ENCODE assay signal across 1 cellular context in the genomic region with DNA sequence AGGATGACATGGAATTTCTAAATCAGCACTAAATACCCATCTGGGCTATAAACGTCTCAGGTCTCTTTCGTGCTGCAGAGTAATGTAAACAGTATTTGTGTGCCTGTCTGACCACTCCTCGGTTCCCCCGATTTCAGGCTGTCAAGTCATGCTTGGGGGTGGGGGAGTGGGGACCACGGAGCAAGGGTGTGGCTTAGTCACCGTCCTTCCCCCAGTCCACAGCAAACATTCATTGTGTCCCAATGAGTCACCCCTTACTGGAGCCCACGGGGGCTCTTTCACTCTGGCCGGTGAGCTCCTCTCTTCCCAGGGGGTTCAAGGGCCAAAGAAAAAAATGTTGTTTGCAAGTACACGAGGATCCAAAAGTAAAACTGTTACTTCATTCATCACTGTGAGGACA.
TF ChIP-seq lines count a peak whose summit lies in the region.

No MANE protein-coding gene starts in this region.

TF ChIP-seq in HepG2, 621 proteins besides CTCF, POLR2A, EP300 and RAD21 (continued from another document and continues in another):
- TF ChIP-seq MBD4 (IDR thresholded peaks at IDR 0.05; ENCODE audit: borderline replicate concordance, low read length) (no peak), SNAPC5 (CRISPR knock-in tag; IDR thresholded peaks at IDR 0.05; ENCODE audit: borderline replicate concordance) (no peak), ETV6 (CRISPR knock-in tag; conservative IDR thresholded peaks at IDR 0.05) (no peak), ZNF709 (CRISPR knock-in tag; IDR thresholded peaks at IDR 0.05) (no peak), ZNF329 (CRISPR knock-in tag; IDR thresholded peaks at IDR 0.05; ENCODE audit: low read depth) (no peak), ZNF260 (CRISPR knock-in tag; IDR thresholded peaks at IDR 0.05; ENCODE audit: borderline replicate concordance, low read depth) (no peak), ZNF274 (CRISPR knock-in tag; IDR thresholded peaks at IDR 0.05) (no peak), MIER3 (CRISPR knock-in tag; IDR thresholded peaks at IDR 0.05; ENCODE audit: borderline replicate concordance) (peak; percentile 29; the same call in 1 of the 2 replicates), KDM3A (CRISPR knock-in tag; IDR thresholded peaks at IDR 0.05; ENCODE audit: low read depth) (no peak), HDAC6 (IDR thresholded peaks at IDR 0.05; ENCODE audit: low read depth, low read length) (no peak), DRAP1 (CRISPR knock-in tag; IDR thresholded peaks at IDR 0.05) (no peak), GPN1 (CRISPR knock-in tag; IDR thresholded peaks at IDR 0.05; ENCODE audit: borderline replicate concordance) (no peak), ZNF343 (CRISPR knock-in tag; IDR thresholded peaks at IDR 0.05) (no peak), CENPX (CRISPR knock-in tag; IDR thresholded peaks at IDR 0.05) (no peak), ZNF124 (CRISPR knock-in tag; IDR thresholded peaks at IDR 0.05) (no peak), NRL (CRISPR knock-in tag; IDR thresholded peaks at IDR 0.05; ENCODE audit: borderline replicate concordance) (no peak), ZNF230 (CRISPR knock-in tag; IDR thresholded peaks at IDR 0.05) (no peak), PHF21A (CRISPR knock-in tag; IDR thresholded peaks at IDR 0.05) (peak; percentile 41; the same call in 1 of the 2 replicates), ZNF501 (CRISPR knock-in tag; IDR thresholded peaks at IDR 0.05) (no peak), KMT2B (CRISPR knock-in tag; IDR thresholded peaks at IDR 0.05) (no peak), ZNF282 (IDR thresholded peaks at IDR 0.05; ENCODE audit: partially characterized antibody) (no peak), ZNF264 (CRISPR knock-in tag; IDR thresholded peaks at IDR 0.05) (no peak), CC2D1A (CRISPR knock-in tag; IDR thresholded peaks at IDR 0.05) (no peak), ARNTL (CRISPR knock-in tag; IDR thresholded peaks at IDR 0.05) (no peak), PPARG (CRISPR knock-in tag; conservative IDR thresholded peaks at IDR 0.05) (no peak), CBX1 (IDR thresholded peaks at IDR 0.05; ENCODE audit: low read depth) (no peak), ZNF549 (CRISPR knock-in tag; IDR thresholded peaks at IDR 0.05) (no peak), TMF1 (CRISPR knock-in tag; IDR thresholded peaks at IDR 0.05; ENCODE audit: low read depth) (no peak), ATRX (CRISPR knock-in tag; IDR thresholded peaks at IDR 0.05; ENCODE audit: borderline replicate concordance) (no peak), ZNF788 (CRISPR knock-in tag; IDR thresholded peaks at IDR 0.05; ENCODE audit: borderline replicate concordance) (no peak; the same call in 1 of the 2 replicates), ZNF12 (CRISPR knock-in tag; IDR thresholded peaks at IDR 0.05) (no peak), SCMH1 (CRISPR knock-in tag; IDR thresholded peaks at IDR 0.05; ENCODE audit: borderline replicate concordance) (no peak), ZNF773 (CRISPR knock-in tag; IDR thresholded peaks at IDR 0.05; ENCODE audit: borderline replicate concordance) (no peak), AGO1 (IDR thresholded peaks at IDR 0.05; ENCODE audit: low read depth, low read length, poor library complexity, severe bottlenecking) (no peak), POLR2AphosphoS5 (IDR thresholded peaks at IDR 0.05; ENCODE audit: low read depth, low read length) (no peak), MTA1 (CRISPR knock-in tag; IDR thresholded peaks at IDR 0.05; ENCODE audit: borderline replicate concordance) (no peak), NR3C1 (CRISPR knock-in tag; IDR thresholded peaks at IDR 0.05) (no peak), ZFP90 (CRISPR knock-in tag; IDR thresholded peaks at IDR 0.05; ENCODE audit: borderline replicate concordance) (no peak), ZBTB7A (CRISPR knock-in tag; IDR thresholded peaks at IDR 0.05) (no peak), GATA4 (IDR thresholded peaks at IDR 0.05; ENCODE audit: borderline replicate concordance, low read depth) (no peak), REXO4 (CRISPR knock-in tag; IDR thresholded peaks at IDR 0.05; ENCODE audit: borderline replicate concordance) (no peak), STAT5B (CRISPR knock-in tag; IDR thresholded peaks at IDR 0.05) (no peak), SAFB2 (CRISPR knock-in tag; IDR thresholded peaks at IDR 0.05; ENCODE audit: borderline replicate concordance, low read depth) (no peak), CEBPG (CRISPR knock-in tag; IDR thresholded peaks at IDR 0.05) (0 out of 2 replicates have a peak, but pooled peaks have one; percentile 23), ZNF382 (CRISPR knock-in tag; IDR thresholded peaks at IDR 0.05; ENCODE audit: borderline replicate concordance) (no peak)
- TF ChIP-seq, protein P1, sequence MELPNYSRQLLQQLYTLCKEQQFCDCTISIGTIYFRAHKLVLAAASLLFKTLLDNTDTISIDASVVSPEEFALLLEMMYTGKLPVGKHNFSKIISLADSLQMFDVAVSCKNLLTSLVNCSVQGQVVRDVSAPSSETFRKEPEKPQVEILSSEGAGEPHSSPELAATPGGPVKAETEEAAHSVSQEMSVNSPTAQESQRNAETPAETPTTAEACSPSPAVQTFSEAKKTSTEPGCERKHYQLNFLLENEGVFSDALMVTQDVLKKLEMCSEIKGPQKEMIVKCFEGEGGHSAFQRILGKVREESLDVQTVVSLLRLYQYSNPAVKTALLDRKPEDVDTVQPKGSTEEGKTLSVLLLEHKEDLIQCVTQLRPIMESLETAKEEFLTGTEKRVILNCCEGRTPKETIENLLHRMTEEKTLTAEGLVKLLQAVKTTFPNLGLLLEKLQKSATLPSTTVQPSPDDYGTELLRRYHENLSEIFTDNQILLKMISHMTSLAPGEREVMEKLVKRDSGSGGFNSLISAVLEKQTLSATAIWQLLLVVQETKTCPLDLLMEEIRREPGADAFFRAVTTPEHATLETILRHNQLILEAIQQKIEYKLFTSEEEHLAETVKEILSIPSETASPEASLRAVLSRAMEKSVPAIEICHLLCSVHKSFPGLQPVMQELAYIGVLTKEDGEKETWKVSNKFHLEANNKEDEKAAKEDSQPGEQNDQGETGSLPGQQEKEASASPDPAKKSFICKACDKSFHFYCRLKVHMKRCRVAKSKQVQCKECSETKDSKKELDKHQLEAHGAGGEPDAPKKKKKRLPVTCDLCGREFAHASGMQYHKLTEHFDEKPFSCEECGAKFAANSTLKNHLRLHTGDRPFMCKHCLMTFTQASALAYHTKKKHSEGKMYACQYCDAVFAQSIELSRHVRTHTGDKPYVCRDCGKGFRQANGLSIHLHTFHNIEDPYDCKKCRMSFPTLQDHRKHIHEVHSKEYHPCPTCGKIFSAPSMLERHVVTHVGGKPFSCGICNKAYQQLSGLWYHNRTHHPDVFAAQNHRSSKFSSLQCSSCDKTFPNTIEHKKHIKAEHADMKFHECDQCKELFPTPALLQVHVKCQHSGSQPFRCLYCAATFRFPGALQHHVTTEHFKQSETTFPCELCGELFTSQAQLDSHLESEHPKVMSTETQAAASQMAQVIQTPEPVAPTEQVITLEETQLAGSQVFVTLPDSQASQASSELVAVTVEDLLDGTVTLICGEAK (IDR thresholded peaks at IDR 0.05): no peak
- TF ChIP-seq, protein P1 (CRISPR knock-in tag; IDR thresholded peaks at IDR 0.05): no peak
- TF ChIP-seq, protein P2, sequence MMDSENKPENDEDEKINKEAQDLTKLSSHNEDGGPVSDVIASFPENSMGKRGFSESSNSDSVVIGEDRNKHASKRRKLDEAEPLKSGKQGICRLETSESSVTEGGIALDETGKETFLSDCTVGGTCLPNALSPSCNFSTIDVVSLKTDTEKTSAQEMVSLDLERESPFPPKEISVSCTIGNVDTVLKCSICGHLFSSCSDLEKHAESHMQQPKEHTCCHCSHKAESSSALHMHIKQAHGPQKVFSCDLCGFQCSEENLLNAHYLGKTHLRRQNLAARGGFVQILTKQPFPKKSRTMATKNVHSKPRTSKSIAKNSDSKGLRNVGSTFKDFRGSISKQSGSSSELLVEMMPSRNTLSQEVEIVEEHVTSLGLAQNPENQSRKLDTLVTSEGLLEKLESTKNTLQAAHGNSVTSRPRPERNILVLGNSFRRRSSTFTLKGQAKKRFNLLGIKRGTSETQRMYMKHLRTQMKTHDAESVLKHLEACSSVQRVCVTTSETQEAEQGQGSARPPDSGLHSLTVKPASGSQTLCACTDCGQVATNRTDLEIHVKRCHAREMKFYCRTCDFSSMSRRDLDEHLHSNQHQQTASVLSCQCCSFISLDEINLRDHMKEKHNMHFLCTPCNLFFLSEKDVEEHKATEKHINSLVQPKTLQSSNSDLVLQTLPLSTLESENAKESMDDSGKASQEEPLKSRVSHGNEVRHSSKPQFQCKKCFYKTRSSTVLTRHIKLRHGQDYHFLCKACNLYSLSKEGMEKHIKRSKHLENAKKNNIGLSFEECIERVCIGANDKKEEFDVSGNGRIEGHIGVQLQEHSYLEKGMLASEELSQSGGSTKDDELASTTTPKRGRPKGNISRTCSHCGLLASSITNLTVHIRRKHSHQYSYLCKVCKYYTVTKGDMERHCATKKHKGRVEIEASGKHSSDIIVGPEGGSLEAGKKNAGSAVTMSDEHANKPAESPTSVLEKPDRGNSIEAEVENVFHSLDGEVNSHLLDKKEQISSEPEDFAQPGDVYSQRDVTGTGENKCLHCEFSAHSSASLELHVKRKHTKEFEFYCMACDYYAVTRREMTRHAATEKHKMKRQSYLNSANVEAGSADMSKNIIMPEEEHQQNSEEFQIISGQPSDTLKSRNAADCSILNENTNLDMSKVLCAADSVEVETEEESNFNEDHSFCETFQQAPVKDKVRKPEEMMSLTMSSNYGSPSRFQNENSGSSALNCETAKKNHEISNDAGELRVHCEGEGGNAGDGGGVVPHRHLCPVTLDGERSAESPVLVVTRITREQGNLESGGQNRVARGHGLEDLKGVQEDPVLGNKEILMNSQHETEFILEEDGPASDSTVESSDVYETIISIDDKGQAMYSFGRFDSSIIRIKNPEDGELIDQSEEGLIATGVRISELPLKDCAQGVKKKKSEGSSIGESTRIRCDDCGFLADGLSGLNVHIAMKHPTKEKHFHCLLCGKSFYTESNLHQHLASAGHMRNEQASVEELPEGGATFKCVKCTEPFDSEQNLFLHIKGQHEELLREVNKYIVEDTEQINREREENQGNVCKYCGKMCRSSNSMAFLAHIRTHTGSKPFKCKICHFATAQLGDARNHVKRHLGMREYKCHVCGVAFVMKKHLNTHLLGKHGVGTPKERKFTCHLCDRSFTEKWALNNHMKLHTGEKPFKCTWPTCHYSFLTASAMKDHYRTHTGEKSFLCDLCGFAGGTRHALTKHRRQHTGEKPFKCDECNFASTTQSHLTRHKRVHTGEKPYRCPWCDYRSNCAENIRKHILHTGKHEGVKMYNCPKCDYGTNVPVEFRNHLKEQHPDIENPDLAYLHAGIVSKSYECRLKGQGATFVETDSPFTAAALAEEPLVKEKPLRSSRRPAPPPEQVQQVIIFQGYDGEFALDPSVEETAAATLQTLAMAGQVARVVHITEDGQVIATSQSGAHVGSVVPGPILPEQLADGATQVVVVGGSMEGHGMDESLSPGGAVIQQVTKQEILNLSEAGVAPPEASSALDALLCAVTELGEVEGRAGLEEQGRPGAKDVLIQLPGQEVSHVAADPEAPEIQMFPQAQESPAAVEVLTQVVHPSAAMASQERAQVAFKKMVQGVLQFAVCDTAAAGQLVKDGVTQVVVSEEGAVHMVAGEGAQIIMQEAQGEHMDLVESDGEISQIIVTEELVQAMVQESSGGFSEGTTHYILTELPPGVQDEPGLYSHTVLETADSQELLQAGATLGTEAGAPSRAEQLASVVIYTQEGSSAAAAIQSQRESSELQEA (CRISPR knock-in tag; IDR thresholded peaks at IDR 0.05; ENCODE audit: not compliant biosample characterization): no peak
- TF ChIP-seq, protein P3, sequence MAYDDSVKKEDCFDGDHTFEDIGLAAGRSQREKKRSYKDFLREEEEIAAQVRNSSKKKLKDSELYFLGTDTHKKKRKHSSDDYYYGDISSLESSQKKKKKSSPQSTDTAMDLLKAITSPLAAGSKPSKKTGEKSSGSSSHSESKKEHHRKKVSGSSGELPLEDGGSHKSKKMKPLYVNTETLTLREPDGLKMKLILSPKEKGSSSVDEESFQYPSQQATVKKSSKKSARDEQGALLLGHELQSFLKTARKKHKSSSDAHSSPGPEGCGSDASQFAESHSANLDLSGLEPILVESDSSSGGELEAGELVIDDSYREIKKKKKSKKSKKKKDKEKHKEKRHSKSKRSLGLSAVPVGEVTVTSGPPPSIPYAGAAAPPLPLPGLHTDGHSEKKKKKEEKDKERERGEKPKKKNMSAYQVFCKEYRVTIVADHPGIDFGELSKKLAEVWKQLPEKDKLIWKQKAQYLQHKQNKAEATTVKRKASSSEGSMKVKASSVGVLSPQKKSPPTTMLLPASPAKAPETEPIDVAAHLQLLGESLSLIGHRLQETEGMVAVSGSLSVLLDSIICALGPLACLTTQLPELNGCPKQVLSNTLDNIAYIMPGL (CRISPR knock-in tag; IDR thresholded peaks at IDR 0.05; ENCODE audit: borderline replicate concordance in 1 of 2, low read depth in 1 of 2): no peak
